In genomic region chr19:13872695-13873389, GRCh38 we compare ENCODE assay signal across 8 cellular contexts. TPM values are rescaled to one million over a fixed set of nuclear protein-coding genes. Genes with fewer than 3 reads are reported as not detected.
DNase-seq lines count a peak whose midpoint lies in the region; ATAC-seq and TF ChIP-seq lines count a peak whose summit lies in the region.

No MANE protein-coding gene starts in this region.

- ATAC-seq in Panc1 (peak; percentile 84), HG03460 (IDR thresholded peaks at IDR 0.05; ENCODE audit: unreplicated experiment) (no peak)
- ATAC-seq in naive thymus-derived CD4-positive, alpha-beta T cell, result peak; percentile 82

- H3K36me3 Mint-ChIP-seq in naive thymus-derived CD4-positive, alpha-beta T cell, result no peaks in the 10 kb centered on the region

- no TSS peak for BruUV-seq in Panc1 (replicated peaks; lab: Mats Ljungman, UMichigan)

- DNase-seq in GM10248 (ENCODE audit: extremely low spot score) (peak; percentile 65), Panc1 (ENCODE audit: low read depth, low spot score) (no peak), pons (ENCODE audit: low spot score) (no peak), Ammon's horn (ENCODE audit: low spot score) (no peak), MG63 (no peak)
- DNase-seq in naive thymus-derived CD4-positive, alpha-beta T cell, result peak in 2 of 9 donors; percentile 37 to 50

- POLR2A ChIA-PET in GM10248 (lab: Yijun Ruan, JAX), result interaction anchor here (0.6 to 1.3 kb wide), 3 partner anchors 25 to 108 kb away, joined by 3 to 9 read pairs (median 6); partner anchors contain the start of gene MRI1
- POLR2A ChIA-PET in Panc1 (lab: Charles Lee), result no interaction called here
- POLR2A ChIA-PET in naive thymus-derived CD4-positive, alpha-beta T cell (lab: Charles Lee), result interaction anchor here (1.1 kb wide), 1 partner anchor 98 kb away, joined by 3 read pairs; no protein-coding TSS in a partner anchor

- peaks cover 7 to 27% (median 9%) of the 10 kb centered on the region in 5 donors for H3K27me3 Mint-ChIP-seq in naive thymus-derived CD4-positive, alpha-beta T cell

- H3K9me3 ChIP-seq in Panc1 (ENCODE audit: control insufficient read depth, insufficient read depth, low read depth, low read length) (no peaks in the 10 kb centered on the region), ectodermal cell (ENCODE audit: control insufficient read depth, low read length) (no peaks in the 10 kb centered on the region), MG63 (no peaks in the 10 kb centered on the region)
- H3K9me3 ChIP-seq in naive thymus-derived CD4-positive, alpha-beta T cell (ENCODE audit: control insufficient read depth in 2 of 3, low read length in 3 of 3), result no peaks in the 10 kb centered on the region

- H3K36me3 ChIP-seq in Panc1 (ENCODE audit: control insufficient read depth, insufficient read depth, low read length) (no peaks in the 10 kb centered on the region), ectodermal cell (ENCODE audit: control insufficient read depth, insufficient read depth, low read length) (no peaks in the 10 kb centered on the region), MG63 (no peaks in the 10 kb centered on the region)
- no peaks in the 10 kb centered on the region for H3K36me3 ChIP-seq in naive thymus-derived CD4-positive, alpha-beta T cell (ENCODE audit: control insufficient read depth in 2 of 3, insufficient read depth in 3 of 3, low read length in 3 of 3)

- H3K4me1 ChIP-seq in Panc1 (ENCODE audit: control insufficient read depth, insufficient read depth, low read length) (peaks cover 17% of the 10 kb centered on the region), ectodermal cell (ENCODE audit: control insufficient read depth, insufficient read depth, low read length) (peaks cover 6% of the 10 kb centered on the region)
- H3K4me1 ChIP-seq in naive thymus-derived CD4-positive, alpha-beta T cell (ENCODE audit: control insufficient read depth in 2 of 2, insufficient read depth in 2 of 2, low read length in 2 of 2), result peaks cover 0 to 4% of the 10 kb centered on the region in 2 donors

- H3K4me3 Mint-ChIP-seq in naive thymus-derived CD4-positive, alpha-beta T cell, result peak overlapping the region; percentile 25 to 83 (median 72)

- in situ Hi-C loops in Panc1 (cut with HindIII; ENCODE audit: low pct_unique_long_range_greater_than_20kb, low sequenced_read_pairs), result no loop called here

- H3K4me3 ChIP-seq in Panc1 (ENCODE audit: low read depth in 2 of 2, low read length in 2 of 2) (peak overlapping the region; percentile 38 to 57), ectodermal cell (ENCODE audit: insufficient read depth, low read depth, low read length) (peak overlapping the region; percentile 32), MG63 (no peak overlapping the region)
- H3K4me3 ChIP-seq in naive thymus-derived CD4-positive, alpha-beta T cell (ENCODE audit: low read length), result no peak overlapping the region

- CTCF ChIA-PET in GM10248 (lab: Yijun Ruan, JAX), result interaction anchor here (0.7 to 4.5 kb wide), 11 partner anchors 10 to 263 kb away, joined by 3 to 34 read pairs (median 5); partner anchors contain the start of genes ASF1B, IL27RA and MISP3
- CTCF ChIA-PET in Panc1 (lab: Charles Lee), result interaction anchor here (0.6 to 0.9 kb wide), 3 partner anchors 76 to 255 kb away, joined by 3 to 14 read pairs (median 5); no protein-coding TSS in a partner anchor
- CTCF ChIA-PET in naive thymus-derived CD4-positive, alpha-beta T cell (lab: Charles Lee), result interaction anchor here (1.3 to 1.4 kb wide), 2 partner anchors 10 to 85 kb away, joined by 3 to 10 read pairs; no protein-coding TSS in a partner anchor

- H3K27ac ChIP-seq in Panc1 (ENCODE audit: low read length), result no peak overlapping the region
- H3K27ac ChIP-seq in ectodermal cell (ENCODE audit: insufficient read depth, low read depth, low read length, poor library complexity, severe bottlenecking), result no peak overlapping the region
- H3K27ac ChIP-seq in naive thymus-derived CD4-positive, alpha-beta T cell (ENCODE audit: low read depth, low read length), result no peak overlapping the region

- peaks cover 0 to 5% (median 0%) of the 10 kb centered on the region in 11 donors for H3K9me3 Mint-ChIP-seq in naive thymus-derived CD4-positive, alpha-beta T cell

- H3K4me1 Mint-ChIP-seq in naive thymus-derived CD4-positive, alpha-beta T cell, result peaks cover 0 to 9% (median 3%) of the 10 kb centered on the region in 7 donors

- H3K27me3 ChIP-seq in Panc1 (ENCODE audit: control insufficient read depth, insufficient read depth, low read length) (no peaks in the 10 kb centered on the region), ectodermal cell (ENCODE audit: control insufficient read depth, insufficient read depth, low read length, poor library complexity, severe bottlenecking) (peaks cover 91% of the 10 kb centered on the region), MG63 (no peaks in the 10 kb centered on the region)
- no peaks in the 10 kb centered on the region for H3K27me3 ChIP-seq in naive thymus-derived CD4-positive, alpha-beta T cell (ENCODE audit: control insufficient read depth in 2 of 2, insufficient read depth in 2 of 2, low read length in 2 of 2)

- peak; percentile 47 for TF ChIP-seq CTCF in GM10248 (IDR thresholded peaks at IDR 0.05; ENCODE audit: control extremely low read depth, extremely low read depth, low read depth, missing control alignments)
- TF ChIP-seq CTCF in Panc1 (IDR thresholded peaks at IDR 0.05), result peak; percentile 75

- intact Hi-C loops in Panc1 (cut with micrococcal nuclease; ENCODE audit: unreplicated experiment), result no loop called here
- intact Hi-C loops in naive thymus-derived CD4-positive, alpha-beta T cell (cut with micrococcal nuclease), result no loop called here

- 1 to 2% methylated on average over 45 of the region's 45 CpGs for WGBS in ectodermal cell, 2 experiments

- peak overlapping the region in 3 of 9 donors; percentile 42 to 65 (median 48) for H3K27ac Mint-ChIP-seq in naive thymus-derived CD4-positive, alpha-beta T cell

RNA-seq across cellular contexts. Expression of gene NANOS3, which starts 4.1 kb away (rescaled TPM):
- 0.33 TPM for total RNA-seq in Panc1 (2021; ENCODE audit: unreplicated experiment)
- 0.71 TPM for polyA plus RNA-seq in Panc1 (2012; ENCODE audit: insufficient read length)
- polyA plus RNA-seq in ectodermal cell (2013, experiment 1 of 4), result not detected
- not detected for polyA plus RNA-seq in ectodermal cell (2013, experiment 2 of 4)
- polyA plus RNA-seq in ectodermal cell (2013, experiment 3 of 4), result not detected
- polyA plus RNA-seq in ectodermal cell (2013, experiment 4 of 4), result not detected
- total RNA-seq in naive thymus-derived CD4-positive, alpha-beta T cell, result 1 to 10 TPM in 2 of 5 experiments, not detected in 3; 1.3 to 3.4 TPM
- not detected for polyA plus RNA-seq in naive thymus-derived CD4-positive, alpha-beta T cell
- total RNA-seq in MG63 (2014; rRNA removed; shearing (Covaris generic); ENCODE audit: low replicate concordance), result not detected in 2 replicates

RNA-seq across cellular contexts. Expression of gene BRME1, which starts 33.1 kb away (rescaled TPM):
- 6.5 TPM for total RNA-seq in Panc1 (2021; ENCODE audit: unreplicated experiment)
- 10.9 TPM for polyA plus RNA-seq in Panc1 (2012; ENCODE audit: insufficient read length)
- polyA plus RNA-seq in ectodermal cell (2013, experiment 1 of 4), result 5.8 TPM
- 4.4 TPM for polyA plus RNA-seq in ectodermal cell (2013, experiment 2 of 4)
- 2.7 TPM for polyA plus RNA-seq in ectodermal cell (2013, experiment 3 of 4)
- 2.4 TPM for polyA plus RNA-seq in ectodermal cell (2013, experiment 4 of 4)
- 10 to 100 TPM in 1 of 5 experiments, 1 to 10 TPM in 4; 1.8 to 13.7 (median 2.9) TPM for total RNA-seq in naive thymus-derived CD4-positive, alpha-beta T cell
- polyA plus RNA-seq in naive thymus-derived CD4-positive, alpha-beta T cell, result 1 to 10 TPM in 1 of 2 donors, under 1 TPM in 1; 0.56 to 1.6 TPM
- 5.1 and 8.4 TPM in 2 replicates for total RNA-seq in MG63 (2014; rRNA removed; shearing (Covaris generic); ENCODE audit: low replicate concordance)

RNA-seq across cellular contexts. Expression of gene CC2D1A, which starts 33.2 kb away (rescaled TPM):
- 28.0 TPM for total RNA-seq in Panc1 (2021; ENCODE audit: unreplicated experiment)
- 30.8 TPM for polyA plus RNA-seq in Panc1 (2012; ENCODE audit: insufficient read length)
- 33.5 TPM for polyA plus RNA-seq in ectodermal cell (2013, experiment 1 of 4)
- 23.8 TPM for polyA plus RNA-seq in ectodermal cell (2013, experiment 2 of 4)
- 23.9 TPM for polyA plus RNA-seq in ectodermal cell (2013, experiment 3 of 4)
- polyA plus RNA-seq in ectodermal cell (2013, experiment 4 of 4), result 25.9 TPM
- 10 to 100 TPM; 21.0 to 33.1 (median 29.8) TPM for total RNA-seq in naive thymus-derived CD4-positive, alpha-beta T cell
- 10 to 100 TPM in 1 of 2 donors, 1 to 10 TPM in 1; 4.1 to 13.3 TPM for polyA plus RNA-seq in naive thymus-derived CD4-positive, alpha-beta T cell
- total RNA-seq in MG63 (2014; rRNA removed; shearing (Covaris generic); ENCODE audit: low replicate concordance), result 26.2 and 27.3 TPM in 2 replicates

Comparison
In these comparisons a context has a peak if more than half of its experiments do, and no peak if none do; other contexts are left out.
1. H3K4me3 ChIP-seq: peak in Panc1 (2 of 2) and ectodermal cell (single experiment); none in naive thymus-derived CD4-positive, alpha-beta T cell (single experiment) and MG63 (single experiment).